Comparison of ENCODE assay signal across 27 cellular contexts in genomic region chr3:155037508-155038202, GRCh38.
"Had no signal": no experiment of that assay in that cellular context is flagged by ENCODE, and none has a peak within 500 bp of the region (broad histone marks: within the 10 kb centered on the region; RNA-seq: fewer than 3 reads in every experiment).

No MANE protein-coding gene starts in this region.

- H3K9me3 ChIP-seq: esophagus muscularis mucosa, heart right ventricle, lower lobe of right lung, neutrophil, pancreas, right lobe of liver, testis, tibial artery, upper lobe of left lung had no signal

- H3K27ac ChIP-seq: coronary artery, esophagus muscularis mucosa, heart right ventricle, lower lobe of right lung, neutrophil, pancreas, right lobe of liver, testis, tibial artery, upper lobe of left lung had no signal

- H3K4me1 ChIP-seq: esophagus muscularis mucosa, pancreas, right lobe of liver, tibial artery, upper lobe of left lung had no signal

- H3K4me1 Mint-ChIP-seq: natural killer cell had no signal

- H3K36me3 Mint-ChIP-seq: natural killer cell had no signal

- H3K27ac Mint-ChIP-seq: natural killer cell had no signal

- ATAC-seq: heart right ventricle, left ventricle myocardium superior, lower lobe of right lung, natural killer cell, pancreas, right lobe of liver had no signal

- H3K27me3 ChIP-seq: esophagus muscularis mucosa, heart right ventricle, neutrophil, pancreas, right lobe of liver, testis, tibial artery, upper lobe of left lung had no signal

- H3K36me3 ChIP-seq: esophagus muscularis mucosa, heart right ventricle, lower lobe of right lung, neutrophil, pancreas, right lobe of liver, tibial artery, upper lobe of left lung had no signal

- H3K4me3 Mint-ChIP-seq: natural killer cell had no signal

- DNase-seq: dermis blood vessel endothelial cell; effector memory CD4-positive, alpha-beta T cell; foreskin melanocyte; glutamatergic neuron; heart right ventricle; hippocampal formation; islet precursor cell; kidney glomerular epithelial cell; left ventricle myocardium superior; lower lobe of right lung; natural killer cell; pancreas; right lobe of liver; small intestine; stimulated activated CD4-positive, alpha-beta T cell treated with anti-CD3 and anti-CD28 coated beads, Interleukin-15, amount 100 ng/mL, for 24 hours; stimulated activated CD4-positive, alpha-beta T cell treated with anti-CD3 and anti-CD28 coated beads, Interleukin-2, amount 100 ng/mL, for 48 hours; stimulated activated CD8-positive, alpha-beta memory T cell treated with anti-CD3 and anti-CD28 coated beads, Interleukin-4, amount 100 ng/mL, for 48 hours; stimulated activated naive CD4-positive, alpha-beta T cell; substantia nigra; testis; tibial artery; upper lobe of left lung had no signal

- FAIRE-seq: endothelial cell of umbilical vein, pancreas, small intestine, urothelium cell line had no signal

- H3K4me3 ChIP-seq: coronary artery, esophagus muscularis mucosa, heart right ventricle, lower lobe of right lung, pancreas, right lobe of liver, testis, tibial artery, upper lobe of left lung had no signal
